8 cellular contexts compared by ENCODE assay signal in genomic region chr1:117366281-117366981, GRCh38. TPM values are rescaled to one million over a fixed set of nuclear protein-coding genes. Genes with fewer than 3 reads are reported as not detected.
DNase-seq lines count a peak whose midpoint lies in the region; ATAC-seq, FAIRE-seq and TF ChIP-seq lines count a peak whose summit lies in the region.

No MANE protein-coding gene starts in this region.

- no peaks in the 10 kb centered on the region for H3K27me3 ChIP-seq in keratinocyte (ENCODE audit: control insufficient read depth, extremely low read depth, insufficient read depth, low read length)

- no peak for TF ChIP-seq CTCF in keratinocyte (optimal IDR thresholded peaks at IDR 0.05 in 1 of 3, IDR thresholded peaks at IDR 0.05 in 1 of 3, conservative IDR thresholded peaks at IDR 0.05 in 1 of 3; ENCODE audit: extremely low read depth in 1 of 3, insufficient read depth in 2 of 3, low read length in 3 of 3)

- DNase-seq in NCI-H524 (lab: John Stamatoyannopoulos, UW) (peak; percentile 44 to 68), NCI-H524 treated with DMSO at 0.1 percent for 48 hours (lab: John Stamatoyannopoulos, UW) (no peak), NCI-H187 (lab: John Stamatoyannopoulos, UW) (peak; percentile 81 to 82), caudate nucleus (lab: John Stamatoyannopoulos, UW) (peak in 57 of 61 donors; percentile 10 to 89 (median 68)), keratinocyte (ENCODE audit: low read depth, low spot score) (no peak)
- peak; percentile 55 to 74 (median 64) for DNase-seq in activated CD4-positive, CD25-positive, alpha-beta regulatory T cell (lab: John Stamatoyannopoulos, UW)
- peak; percentile 83 for DNase-seq in stimulated activated CD4-positive, alpha-beta T cell treated with anti-CD3 and anti-CD28 coated beads, Interleukin-12 subunit alpha, Interleukin-12 subunit beta, amount 100 ng/mL, for 4 hours

- dilution Hi-C loops in keratinocyte (cut with MboI; ENCODE audit: extremely low pct_ligation_motif_present, low sequenced_read_pairs), result no loop called here

- H3K9me1 ChIP-seq in keratinocyte (ENCODE audit: control insufficient read depth, extremely low read depth, insufficient read depth, low read length), result no peaks in the 10 kb centered on the region

- peak overlapping the region; percentile 96 for H2AFZ ChIP-seq in keratinocyte (ENCODE audit: control insufficient read depth, low read length)

- no peaks in the 10 kb centered on the region for H4K20me1 ChIP-seq in keratinocyte (ENCODE audit: control insufficient read depth, extremely low read depth, insufficient read depth, low read length)

- H3K36me3 ChIP-seq in keratinocyte (ENCODE audit: control insufficient read depth in 2 of 2, extremely low read depth in 1 of 2, insufficient read depth in 2 of 2, low read length in 2 of 2), result no peaks in the 10 kb centered on the region

- peaks cover 33% of the 10 kb centered on the region for H3K4me1 ChIP-seq in keratinocyte (ENCODE audit: control insufficient read depth, extremely low read depth, insufficient read depth, low read length)

- H3K4me2 ChIP-seq in keratinocyte (ENCODE audit: control insufficient read depth, extremely low read depth, insufficient read depth, low read depth, low read length), result peak overlapping the region; percentile 100

- H3K27ac ChIP-seq in caudate nucleus (ENCODE audit: low read depth, low read length) (peak overlapping the region; percentile 92), keratinocyte (ENCODE audit: control insufficient read depth, insufficient read depth, low read length) (peak overlapping the region; percentile 85)

- H3K9ac ChIP-seq in keratinocyte (ENCODE audit: control insufficient read depth, extremely low read depth, insufficient read depth, low read length), result peak overlapping the region; percentile 93

- peak; percentile 66 for ATAC-seq in HG02798 (IDR thresholded peaks at IDR 0.05; ENCODE audit: poor library complexity, unreplicated experiment)

- H3K79me2 ChIP-seq in keratinocyte (ENCODE audit: control insufficient read depth, insufficient read depth, low read length), result peaks cover 43% of the 10 kb centered on the region

- FAIRE-seq in keratinocyte (lab: Jason Lieb, UNC), result no peak

- H3K9me3 ChIP-seq in keratinocyte (ENCODE audit: control insufficient read depth, low read depth, low read length), result no peaks in the 10 kb centered on the region

- peak overlapping the region; percentile 79 to 93 (median 83) for H3K4me3 ChIP-seq in keratinocyte (ENCODE audit: control insufficient read depth in 2 of 3, extremely low read depth in 1 of 3, insufficient read depth in 2 of 3, low read depth in 1 of 3, low read length in 3 of 3)

RNA-seq across cellular contexts. Expression of gene MAN1A2, which starts 0.8 kb away (rescaled TPM):
- polyA plus RNA-seq in keratinocyte, result 13.6 to 23.1 TPM (median 19.0 TPM) in 3 replicates
- polyA plus RNA-seq in keratinocyte (2011; ENCODE audit: low read depth), result 8.5 TPM
- polyA plus RNA-seq in keratinocyte (2011; cell fraction: cytosol; rRNA removed), result 7.7 and 10.6 TPM in 2 replicates
- polyA plus RNA-seq in keratinocyte (2011; cell fraction: nucleus; rRNA removed), result 13.1 and 19.7 TPM in 2 replicates
- polyA plus RNA-seq in keratinocyte (2012; ENCODE audit: low replicate concordance), result 7.3 and 18.1 TPM in 2 replicates
- polyA minus RNA-seq in keratinocyte, result 26.6 to 42.9 TPM (median 38.1 TPM) in 3 replicates
- 14.6 TPM for polyA minus RNA-seq in keratinocyte (2011; cell fraction: cytosol; rRNA and poly(A)+ RNA removed)
- polyA minus RNA-seq in keratinocyte (2011; cell fraction: nucleus; rRNA and poly(A)+ RNA removed), result 18.3 and 31.5 TPM in 2 replicates

Comparison
In these comparisons a context has a peak if more than half of its experiments do, and no peak if none do; other contexts are left out.
1. DNase-seq: peak in NCI-H524 (2 of 2), NCI-H187 (2 of 2), activated CD4-positive, CD25-positive, alpha-beta regulatory T cell (4 of 4), caudate nucleus (57 of 61) and stimulated activated CD4-positive, alpha-beta T cell treated with anti-CD3 and anti-CD28 coated beads, Interleukin-12 subunit alpha, Interleukin-12 subunit beta, amount 100 ng/mL, for 4 hours (single experiment); none in NCI-H524 treated with DMSO at 0.1 percent for 48 hours (single experiment) and keratinocyte (single experiment).